ENCODE assay signal across 12 cellular contexts in genomic region chr5:68505917-68506860, GRCh38.
DNase-seq lines count a peak whose midpoint lies in the region; ATAC-seq and TF ChIP-seq lines count a peak whose summit lies in the region.
"Had no signal": no experiment of that assay in that cellular context is flagged by ENCODE, and none has a peak within 500 bp of the region (broad histone marks: within the 10 kb centered on the region; RNA-seq: fewer than 3 reads in every experiment).

No MANE protein-coding gene starts in this region.

- peaks cover 25% of the 10 kb centered on the region for H3F3A ChIP-seq in GM23248 (ENCODE audit: insufficient read depth)

- H2BK5ac ChIP-seq in trophoblast cell (ENCODE audit: low read depth, low read length, poor library complexity) = no peak overlapping the region

- no peak overlapping the region for H3K18ac ChIP-seq in trophoblast cell (ENCODE audit: low read length)

- intact Hi-C loops in activated T-helper 2 cell treated with anti-CD3 and anti-CD28 coated beads, Interferon-gamma antibody, Interleukin-2, Interleukin-4, amounts not matched to agents 10 μg/mL and 5 μg/mL and 100 μg/mL, durations not matched to agents 14 hours and 24 hours and 36 hours (cut with micrococcal nuclease) = no loop called here

- H2AFZ ChIP-seq in GM23248 = no peak overlapping the region
- no peak overlapping the region for H2AFZ ChIP-seq in trophoblast cell (ENCODE audit: insufficient read depth, low read length, poor library complexity)

- H3K14ac ChIP-seq in trophoblast cell (ENCODE audit: low read length) = no peak overlapping the region

- 51 to 67% methylated on average over 2 of the region's 2 CpGs for WGBS in GM23248 (ENCODE audit: low coverage in 1 of 2, low lambda C conversion rate in 2 of 2, missing lambda C conversion rate in 2 of 2), 2 experiments
- WGBS in trophoblast cell (ENCODE audit: extremely low coverage, insufficient coverage, insufficient read length) = no CpG with 5 or more reads among the region's 2 CpGs

- peak overlapping the region; percentile 78 for H4K91ac ChIP-seq in trophoblast cell (ENCODE audit: low read depth, low read length)

- no peak overlapping the region for H4K12ac ChIP-seq in trophoblast cell (ENCODE audit: low read depth, low read length)

- no peak overlapping the region for H3K27ac Mint-ChIP-seq in activated T-helper 2 cell treated with anti-CD3 and anti-CD28 coated beads, Interferon-gamma antibody, Interleukin-2, Interleukin-4, amounts not matched to agents 10 μg/mL and 5 μg/mL and 100 μg/mL, durations not matched to agents 14 hours and 24 hours and 36 hours

- H3K79me1 ChIP-seq in trophoblast cell (ENCODE audit: low read length) = peaks cover 26% of the 10 kb centered on the region

- CTCF ChIA-PET in RWPE1 (lab: Yijun Ruan, JAX) = interaction anchor here (0.6 to 0.8 kb wide), 2 partner anchors 9 to 347 kb away, joined by 3 read pairs; no protein-coding TSS in a partner anchor

- no peaks in the 10 kb centered on the region for H4K20me1 ChIP-seq in GM23248 (ENCODE audit: insufficient read depth)

- in situ Hi-C loops in GM23248 (cut with MboI) = no loop called here

- H3K4me3 Mint-ChIP-seq in activated T-helper 2 cell treated with anti-CD3 and anti-CD28 coated beads, Interferon-gamma antibody, Interleukin-2, Interleukin-4, amounts not matched to agents 10 μg/mL and 5 μg/mL and 100 μg/mL, durations not matched to agents 14 hours and 24 hours and 36 hours (ENCODE audit: low read depth) = no peak overlapping the region

- H2BK120ac ChIP-seq in trophoblast cell (ENCODE audit: insufficient read depth, low read length, poor library complexity) = peak overlapping the region; percentile 92

- POLR2A ChIA-PET in RWPE1 (lab: Yijun Ruan, JAX; ENCODE audit: low non-redundant PET) = no interaction called here

- H3K27ac ChIP-seq in GM23248 = no peak overlapping the region
- H3K27ac ChIP-seq in RWPE1 = no peak overlapping the region
- H3K27ac ChIP-seq in trophoblast cell (ENCODE audit: low read depth, low read length) = peak overlapping the region; percentile 98
- H3K27ac ChIP-seq: adrenal gland, C4-2B had no signal

- no peak overlapping the region for H2BK12ac ChIP-seq in trophoblast cell (ENCODE audit: low read length)

- TF ChIP-seq CTCF in RWPE1 (conservative IDR thresholded peaks at IDR 0.05; ENCODE audit: low read depth) = no peak
- TF ChIP-seq CTCF in fibroblast of the aortic adventitia (IDR thresholded peaks at IDR 0.05; ENCODE audit: insufficient read depth, low read length) = no peak

- ATAC-seq in HG03342 (IDR thresholded peaks at IDR 0.05; ENCODE audit: unreplicated experiment) (no peak), GM18505 (IDR thresholded peaks at IDR 0.05; ENCODE audit: unreplicated experiment) (no peak)

- H3K27me3 Mint-ChIP-seq in activated T-helper 2 cell treated with anti-CD3 and anti-CD28 coated beads, Interferon-gamma antibody, Interleukin-2, Interleukin-4, amounts not matched to agents 10 μg/mL and 5 μg/mL and 100 μg/mL, durations not matched to agents 14 hours and 24 hours and 36 hours (ENCODE audit: low read depth) = no peaks in the 10 kb centered on the region

- peaks cover 33% of the 10 kb centered on the region for H3K4me1 ChIP-seq in GM23248 (ENCODE audit: insufficient read depth)
- H3K4me1 ChIP-seq in trophoblast cell (ENCODE audit: control insufficient read depth in 1 of 2, insufficient read depth in 2 of 2, low read length in 2 of 2) = peaks cover 2 to 5% of the 10 kb centered on the region in 2 experiments
- H3K4me1 ChIP-seq: adrenal gland had no signal

- H3K27me3 ChIP-seq in GM23248 (replicated peaks; ENCODE audit: insufficient read depth) (no peaks in the 10 kb centered on the region), trophoblast cell (ENCODE audit: insufficient read depth, low read length) (no peaks in the 10 kb centered on the region)
- H3K27me3 ChIP-seq: adrenal gland had no signal

- no peaks in the 10 kb centered on the region for H3K79me2 ChIP-seq in GM23248 (ENCODE audit: insufficient read depth)
- H3K79me2 ChIP-seq in trophoblast cell (ENCODE audit: control insufficient read depth, insufficient read depth, low read length, poor library complexity) = peaks cover 1% of the 10 kb centered on the region

- DNase-seq in GM23248 (peak; percentile 52), RWPE1 (ENCODE audit: low spot score) (peak; percentile 67), fibroblast of the aortic adventitia (ENCODE audit: low read depth) (peak; percentile 44), trophoblast cell (peak in 1 of 2 donors; percentile 45), NOMO-1 treated with DMSO at 0.1 percent for 48 hours (lab: John Stamatoyannopoulos, UW; ENCODE audit: unreplicated experiment) (no peak)
- no peak for DNase-seq in activated T-helper 2 cell treated with anti-CD3 and anti-CD28 coated beads, Interferon-gamma antibody, Interleukin-2, Interleukin-4, amounts not matched to agents 10 μg/mL and 5 μg/mL and 100 μg/mL, durations not matched to agents 14 hours and 24 hours and 36 hours (ENCODE audit: low spot score)
- DNase-seq: activated CD8-positive, alpha-beta memory T cell treated with anti-CD3 and anti-CD28 coated beads, Interleukin-2, amount 50 U/mL, for 4 hours; adrenal gland; RPMI8226 had no signal

- peak overlapping the region; percentile 27 for H3K4me2 ChIP-seq in GM23248 (ENCODE audit: unreplicated experiment)
- no peak overlapping the region for H3K4me2 ChIP-seq in trophoblast cell (ENCODE audit: low read length)

- no peak overlapping the region for H3K4me3 ChIP-seq in GM23248
- no peak overlapping the region for H3K4me3 ChIP-seq in fibroblast of the aortic adventitia (ENCODE audit: low read depth, low read length)
- no peak overlapping the region for H3K4me3 ChIP-seq in trophoblast cell (ENCODE audit: low read depth, low read length)
- H3K4me3 ChIP-seq: adrenal gland had no signal

- H3K9me3 Mint-ChIP-seq in activated T-helper 2 cell treated with anti-CD3 and anti-CD28 coated beads, Interferon-gamma antibody, Interleukin-2, Interleukin-4, amounts not matched to agents 10 μg/mL and 5 μg/mL and 100 μg/mL, durations not matched to agents 14 hours and 24 hours and 36 hours = no peaks in the 10 kb centered on the region

- no peak overlapping the region for H2AK5ac ChIP-seq in trophoblast cell (ENCODE audit: low read length)

- no peak overlapping the region for H3K23ac ChIP-seq in trophoblast cell (ENCODE audit: low read length)

- H4K8ac ChIP-seq in trophoblast cell (ENCODE audit: low read depth, low read length) = no peak overlapping the region

- TF ChIP-seq POLR2A in GM18505 (IDR thresholded peaks at IDR 0.05; ENCODE audit: borderline replicate concordance, extremely low read depth, insufficient read depth, insufficient read length) = no peak

- H3K4me1 Mint-ChIP-seq in activated T-helper 2 cell treated with anti-CD3 and anti-CD28 coated beads, Interferon-gamma antibody, Interleukin-2, Interleukin-4, amounts not matched to agents 10 μg/mL and 5 μg/mL and 100 μg/mL, durations not matched to agents 14 hours and 24 hours and 36 hours (ENCODE audit: low read depth) = no peaks in the 10 kb centered on the region

- H3K4ac ChIP-seq in trophoblast cell (ENCODE audit: low read depth, low read length) = no peak overlapping the region

- no peak overlapping the region for H3K9ac ChIP-seq in GM23248
- no peak overlapping the region for H3K9ac ChIP-seq in trophoblast cell (ENCODE audit: low read length)

- H3K36me3 ChIP-seq in GM23248 (ENCODE audit: low read depth) (no peaks in the 10 kb centered on the region), trophoblast cell (ENCODE audit: control insufficient read depth in 1 of 2, insufficient read depth in 2 of 2, low read length in 2 of 2) (no peaks in the 10 kb centered on the region)
- H3K36me3 ChIP-seq: adrenal gland had no signal

- H3K36me3 Mint-ChIP-seq in activated T-helper 2 cell treated with anti-CD3 and anti-CD28 coated beads, Interferon-gamma antibody, Interleukin-2, Interleukin-4, amounts not matched to agents 10 μg/mL and 5 μg/mL and 100 μg/mL, durations not matched to agents 14 hours and 24 hours and 36 hours (ENCODE audit: low read depth) = no peaks in the 10 kb centered on the region

- H3K9me2 ChIP-seq in GM23248 (ENCODE audit: insufficient read depth) = no peaks in the 10 kb centered on the region

- H3K9me3 ChIP-seq in GM23248 (ENCODE audit: low read depth) (no peaks in the 10 kb centered on the region), trophoblast cell (ENCODE audit: insufficient read depth, low read depth, low read length) (no peaks in the 10 kb centered on the region)
- H3K9me3 ChIP-seq: adrenal gland had no signal

Comparison
In these comparisons a context has a peak if more than half of its experiments do, and no peak if none do; other contexts are left out.
1. DNase-seq: peak in GM23248 (single experiment), RWPE1 (single experiment) and fibroblast of the aortic adventitia (single experiment); none in NOMO-1 treated with DMSO at 0.1 percent for 48 hours (single experiment) and activated T-helper 2 cell treated with anti-CD3 and anti-CD28 coated beads, Interferon-gamma antibody, Interleukin-2, Interleukin-4, amounts not matched to agents 10 μg/mL and 5 μg/mL and 100 μg/mL, durations not matched to agents 14 hours and 24 hours and 36 hours (single experiment).